In genomic region chr3:121739902-121740301, GRCh38 we compare ENCODE assay signal across 21 cellular contexts.
"Had no signal": no experiment of that assay in that cellular context is flagged by ENCODE, and none has a peak within 500 bp of the region (broad histone marks: within the 10 kb centered on the region; RNA-seq: fewer than 3 reads in every experiment).

No MANE protein-coding gene starts in this region.

- H2AFZ ChIP-seq: hepatocyte, parathyroid adenoma had no signal

- ATAC-seq: activated CD4-positive, CD25-positive, alpha-beta regulatory T cell treated with anti-CD3 and anti-CD28 coated beads, Interleukin-2, amount 50 U/mL, for 24 hours; activated T-cell treated with anti-CD3 and anti-CD28 coated beads, Interleukin-2, amount 50 U/mL, for 72 hours had no signal

- H3K4me3 ChIP-seq: esophagus muscularis mucosa, hepatocyte, thyroid gland had no signal

- FAIRE-seq: urothelium cell line had no signal

- H3K27me3 Mint-ChIP-seq: activated naive CD8-positive, alpha-beta T cell; central memory CD8-positive, alpha-beta T cell had no signal

- H3K4me3 Mint-ChIP-seq: activated naive CD8-positive, alpha-beta T cell; activated T-cell treated with anti-CD3 and anti-CD28 coated beads, Interleukin-2, amount 50 U/mL, for 72 hours; central memory CD8-positive, alpha-beta T cell had no signal

- DNase-seq: activated CD4-positive, alpha-beta T cell treated with anti-CD3 and anti-CD28 coated beads, Interleukin-2, amount 50 U/mL, for 4 hours; activated CD8-positive, alpha-beta memory T cell treated with anti-CD3 and anti-CD28 coated beads, Interleukin-2, amount 50 U/mL, for 4 hours; activated gamma-delta T cell treated with Interleukin-2 at 50 U/mL for 16 hours; activated T-cell treated with anti-CD3 and anti-CD28 coated beads, Interleukin-2, amount 50 U/mL, for 72 hours; anterior cingulate cortex; brain microvascular endothelial cell; cortex of kidney; effector CD4-positive, alpha-beta T cell; islet precursor cell; midbrain; stimulated activated CD4-positive, alpha-beta T cell treated with anti-CD3 and anti-CD28 coated beads, Interleukin-12 subunit alpha, Interleukin-12 subunit beta, amount 100 ng/mL, for 4 hours; stimulated activated CD4-positive, alpha-beta T cell treated with anti-CD3 and anti-CD28 coated beads, Interleukin-2, amount 100 ng/mL, for 24 hours; T-helper 9 cell; thyroid gland had no signal

- H3K9me3 Mint-ChIP-seq: central memory CD8-positive, alpha-beta T cell had no signal

- H3K27ac ChIP-seq: brain microvascular endothelial cell, esophagus muscularis mucosa, hepatocyte, parathyroid adenoma, thyroid gland had no signal

- H3K9me3 ChIP-seq: esophagus muscularis mucosa, thyroid gland had no signal

- H3K27ac Mint-ChIP-seq: activated naive CD8-positive, alpha-beta T cell; activated T-cell treated with anti-CD3 and anti-CD28 coated beads, Interleukin-2, amount 50 U/mL, for 72 hours had no signal

- H3K4me2 ChIP-seq: hepatocyte had no signal

- H3K9ac ChIP-seq: parathyroid adenoma had no signal

- H3K36me3 ChIP-seq: brain microvascular endothelial cell, thyroid gland had no signal

- H3K27me3 ChIP-seq: brain microvascular endothelial cell, esophagus muscularis mucosa, hepatocyte, thyroid gland had no signal
